In genomic region chr1:109397451-109398342, GRCh38 we compare ENCODE assay signal across 8 cellular contexts. TPM values are rescaled to one million over a fixed set of nuclear protein-coding genes. Genes with fewer than 3 reads are reported as not detected.
DNase-seq lines count a peak whose midpoint lies in the region; TF ChIP-seq lines count a peak whose summit lies in the region.

Gene SORT1 (minus strand): TSS chr1:109397918. CDS start chr1:109397892, 26 bp downstream.

- H3K27ac Mint-ChIP-seq in glutamatergic neuron (ENCODE audit: unreplicated experiment) = peak within 1 kb of the TSS; percentile 85

- H3K4me3 ChIP-seq in HAP-1 = peak within 1 kb of the TSS; percentile 37
- peak within 1 kb of the TSS; percentile 59 for H3K4me3 ChIP-seq in SU-DHL-6 (ENCODE audit: insufficient read depth, low read length, poor library complexity, severe bottlenecking)
- peak within 1 kb of the TSS; percentile 73 for H3K4me3 ChIP-seq in suprapubic skin

- DNase-seq in DMS79 treated with DMSO at 0.1 percent for 48 hours (lab: John Stamatoyannopoulos, UW) (peak; percentile 95), HAP-1 (ENCODE audit: low spot score in 2 of 2) (peak; percentile 95 to 96), NCI-H1092 (lab: John Stamatoyannopoulos, UW) (peak; percentile 87), glutamatergic neuron (peak; percentile 96), occipital lobe (lab: John Stamatoyannopoulos, UW) (peak; percentile 93), suprapubic skin (ENCODE audit: low spot score in 2 of 2) (peak; percentile 84)
- peak; percentile 41 for DNase-seq in activated naive CD8-positive, alpha-beta T cell treated with anti-CD3 and anti-CD28 coated beads, Interleukin-2, amount 50 U/mL, for 16 hours (ENCODE audit: low read depth, low spot score)

- peak within 1 kb of the TSS; percentile 92 for H2AFZ ChIP-seq in SU-DHL-6 (ENCODE audit: low read depth, low read length, severe bottlenecking)

- H3K27me3 ChIP-seq in HAP-1 (ENCODE audit: low read depth) = no peaks in the 10 kb centered on the region
- H3K27me3 ChIP-seq in SU-DHL-6 (ENCODE audit: low read length) = no peaks in the 10 kb centered on the region
- H3K27me3 ChIP-seq in suprapubic skin = no peaks in the 10 kb centered on the region

- peaks cover 42% of the 10 kb centered on the region for H3F3A ChIP-seq in SU-DHL-6 (ENCODE audit: insufficient read depth)

- peak within 1 kb of the TSS; percentile 86 for H3K4me2 ChIP-seq in SU-DHL-6 (ENCODE audit: low read depth, low read length, poor library complexity, severe bottlenecking)

- H3K27ac ChIP-seq in SU-DHL-6 (ENCODE audit: low read depth, low read length) (no peak within 1 kb of the TSS), suprapubic skin (peak within 1 kb of the TSS; percentile 85)

- H3K4me1 ChIP-seq in HAP-1 (peaks cover 35% of the 10 kb centered on the region), suprapubic skin (peaks cover 55% of the 10 kb centered on the region)

- H3K9ac ChIP-seq in SU-DHL-6 (ENCODE audit: low read length) = peak within 1 kb of the TSS; percentile 67

- no peak for TF ChIP-seq POLR2A in suprapubic skin (IDR thresholded peaks at IDR 0.05)

- H3K9me3 ChIP-seq in HAP-1 (no peaks in the 10 kb centered on the region), SU-DHL-6 (ENCODE audit: insufficient read depth, low read length) (no peaks in the 10 kb centered on the region), suprapubic skin (no peaks in the 10 kb centered on the region)

- H3K9me2 ChIP-seq in SU-DHL-6 (replicated peaks; ENCODE audit: insufficient read depth, low read length) = no peaks in the 10 kb centered on the region

- no peak for TF ChIP-seq CTCF in SU-DHL-6 (IDR thresholded peaks at IDR 0.05; ENCODE audit: insufficient read depth, low read length, poor library complexity, severe bottlenecking)
- no peak for TF ChIP-seq CTCF in glutamatergic neuron (IDR thresholded peaks at IDR 0.05; ENCODE audit: partially characterized antibody, unreplicated experiment)
- no peak for TF ChIP-seq CTCF in suprapubic skin (IDR thresholded peaks at IDR 0.05)

- no peaks in the 10 kb centered on the region for H4K20me1 ChIP-seq in SU-DHL-6 (ENCODE audit: low read depth, low read length)

- in situ Hi-C loops in HAP-1 (cut with MboI; ENCODE audit: low sequenced_read_pairs) = no loop called here

- H3K4me3 Mint-ChIP-seq in glutamatergic neuron (ENCODE audit: unreplicated experiment) = peak within 1 kb of the TSS; percentile 97

- TF ChIP-seq EP300 in suprapubic skin (IDR thresholded peaks at IDR 0.05) = no peak

- H3K9me3 Mint-ChIP-seq in glutamatergic neuron (ENCODE audit: unreplicated experiment) = peaks cover 5% of the 10 kb centered on the region

- WGBS in suprapubic skin = under 1% methylated on average over 39 of the region's 121 CpGs

- H3K79me2 ChIP-seq in SU-DHL-6 (ENCODE audit: insufficient read depth, low read length) = no peaks in the 10 kb centered on the region

- no peaks in the 10 kb centered on the region for H3K27me3 Mint-ChIP-seq in glutamatergic neuron (ENCODE audit: unreplicated experiment)

- peaks cover 17% of the 10 kb centered on the region for H3K4me1 Mint-ChIP-seq in glutamatergic neuron (ENCODE audit: low read depth, unreplicated experiment)

- H3K36me3 ChIP-seq in HAP-1 (replicated peaks) = peaks cover 10% of the 10 kb centered on the region
- peaks cover 7% of the 10 kb centered on the region; the same call in 1 of the 2 replicates for H3K36me3 ChIP-seq in SU-DHL-6 (ENCODE audit: low read length)
- peaks cover 19% of the 10 kb centered on the region for H3K36me3 ChIP-seq in suprapubic skin

- no peaks in the 10 kb centered on the region for H3K36me3 Mint-ChIP-seq in glutamatergic neuron (ENCODE audit: unreplicated experiment)

RNA-seq across cellular contexts. Expression of gene SORT1, which starts in this region (rescaled TPM):
- total RNA-seq in glutamatergic neuron (ENCODE audit: unreplicated experiment) (53.2 TPM), occipital lobe (48.2 TPM), suprapubic skin (10 to 100 TPM; 27.8 to 52.7 (median 34.5) TPM)

Comparison
In these comparisons a context has a peak if more than half of its experiments do, and no peak if none do; other contexts are left out.
1. DNase-seq: peak in every context shown above with its lines; median percentile 96 in glutamatergic neuron; 96 in HAP-1; 95 in DMS79 treated with DMSO at 0.1 percent for 48 hours; 93 in occipital lobe; 87 in NCI-H1092; 84 in suprapubic skin; 41 in activated naive CD8-positive, alpha-beta T cell treated with anti-CD3 and anti-CD28 coated beads, Interleukin-2, amount 50 U/mL, for 16 hours.